ENCODE assay signal across 8 cellular contexts in genomic region chr20:57390604-57391438, GRCh38. TPM values are rescaled to one million over a fixed set of nuclear protein-coding genes. Genes with fewer than 3 reads are reported as not detected.
DNase-seq lines count a peak whose midpoint lies in the region; ATAC-seq and TF ChIP-seq lines count a peak whose summit lies in the region.

Gene RBM38, plus strand, starts transcription at chr20:57391396. Its CDS starts 186 bp downstream, at chr20:57391582.

- H3K36me3 ChIP-seq in left lung, result peaks cover 0 to 22% of the 10 kb centered on the region in 2 donors

- no peaks in the 10 kb centered on the region for H3K27me3 ChIP-seq in left lung

- H3K4me3 ChIP-seq in left lung, result peak within 1 kb of the TSS; percentile 55 to 61

- no peaks in the 10 kb centered on the region for H3K9me3 ChIP-seq in left lung

- H3K27ac ChIP-seq in left lung, result peak within 1 kb of the TSS; percentile 26 to 73

- peak; percentile 62 for ATAC-seq in HG02763 (IDR thresholded peaks at IDR 0.05; ENCODE audit: unreplicated experiment)
- ATAC-seq in left lung, result peak; percentile 83

- intact Hi-C loops in left lung (cut with DNase I), result no loop called here

- peaks cover 12 to 62% of the 10 kb centered on the region in 2 donors for H3K4me1 ChIP-seq in left lung

- peak; percentile 23 to 46 for DNase-seq in NCI-H187 (lab: John Stamatoyannopoulos, UW)
- DNase-seq in NCI-H187 treated with DMSO at 0.1 percent for 48 hours (lab: John Stamatoyannopoulos, UW), result no peak
- peak; percentile 89 for DNase-seq in NCI-H2171 treated with DMSO at 0.1 percent for 48 hours (lab: John Stamatoyannopoulos, UW)
- DNase-seq in activated CD4-positive, alpha-beta T cell treated with anti-CD3 and anti-CD28 coated beads for 4 hours, result peak; percentile 75 to 79
- DNase-seq in dedifferentiated amniotic fluid mesenchymal stem cell (ENCODE audit: extremely low spot score), result peak; percentile 15
- peak; percentile 73 to 94 for DNase-seq in left lung
- DNase-seq in stimulated activated CD4-positive, alpha-beta T cell treated with anti-CD3 and anti-CD28 coated beads, Interleukin-2, amount 100 ng/mL, for 4 hours (ENCODE audit: low read depth), result peak; percentile 76

- TF ChIP-seq CTCF in left lung (IDR thresholded peaks at IDR 0.05), result no peak

RNA-seq across cellular contexts. Expression of gene RBM38, which starts in this region (rescaled TPM):
- total RNA-seq in left lung, result 10 to 100 TPM; 17.6 to 20.0 TPM
